Comparison of ENCODE assay signal across 17 cellular contexts in genomic region chr9:38214441-38214840, GRCh38.
DNase-seq lines count a peak whose midpoint lies in the region; ATAC-seq and TF ChIP-seq lines count a peak whose summit lies in the region.
"Had no signal": no experiment of that assay in that cellular context is flagged by ENCODE, and none has a peak within 500 bp of the region (broad histone marks: within the 10 kb centered on the region; RNA-seq: fewer than 3 reads in every experiment).

No MANE protein-coding gene starts in this region.

- no peak overlapping the region for H3K27ac ChIP-seq in BLaER1
- H3K27ac ChIP-seq in GM23338 (ENCODE audit: low read depth) = no peak overlapping the region
- no peak overlapping the region for H3K27ac ChIP-seq in iPS DF 6.9 (ENCODE audit: low read length)

- H3K9me3 ChIP-seq in BLaER1 (peaks cover 4% of the 10 kb centered on the region; the same call in 1 of the 2 replicates), iPS DF 6.9 (ENCODE audit: control insufficient read depth, insufficient read depth, low read length) (no peaks in the 10 kb centered on the region)
- H3K9me3 ChIP-seq: HAP-1 had no signal

- H3K9ac ChIP-seq in BLaER1 = no peak overlapping the region

- ATAC-seq in GM23338 = peak; percentile 97
- no peak for ATAC-seq in HG03354 (IDR thresholded peaks at IDR 0.05; ENCODE audit: poor library complexity, severe bottlenecking, unreplicated experiment)
- ATAC-seq: Panc1 had no signal

- H3K4me2 ChIP-seq in BLaER1 = peak overlapping the region; percentile 51
- no peak overlapping the region for H3K4me2 ChIP-seq in GM23338

- H3F3A ChIP-seq in GM23338 (replicated peaks; ENCODE audit: low read depth) = no peaks in the 10 kb centered on the region; the same call in 1 of the 2 replicates

- no peaks in the 10 kb centered on the region for H3K9me2 ChIP-seq in GM23338 (ENCODE audit: insufficient read depth)

- no peak overlapping the region for H3K27ac Mint-ChIP-seq in GM23338

- peak overlapping the region; percentile 19; the same call in 2 of the 3 replicates for H3K4me3 Mint-ChIP-seq in GM23338

- no peaks in the 10 kb centered on the region for H3K79me2 ChIP-seq in GM23338 (replicated peaks; ENCODE audit: insufficient read depth)

- H3K27me3 ChIP-seq in BLaER1 = no peaks in the 10 kb centered on the region
- H3K27me3 ChIP-seq in GM23338 (ENCODE audit: insufficient read depth) = peaks cover 99% of the 10 kb centered on the region
- H3K27me3 ChIP-seq in iPS DF 6.9 (ENCODE audit: control insufficient read depth, insufficient read depth, low read length) = peaks cover 68% of the 10 kb centered on the region

- no CpG with 5 or more reads among the region's 3 CpGs for WGBS in iPS DF 6.9 (ENCODE audit: insufficient coverage, insufficient read length)

- no peaks in the 10 kb centered on the region for H4K20me1 ChIP-seq in BLaER1
- H4K20me1 ChIP-seq in GM23338 (replicated peaks; ENCODE audit: insufficient read depth) = peaks cover 26% of the 10 kb centered on the region

- H2AFZ ChIP-seq in GM23338 = no peak overlapping the region

- H3K36me3 Mint-ChIP-seq in GM23338 (ENCODE audit: low read depth) = no peaks in the 10 kb centered on the region

- H3K4me1 ChIP-seq in BLaER1 (peaks cover 21% of the 10 kb centered on the region), GM23338 (ENCODE audit: insufficient read depth) (peaks cover 12% of the 10 kb centered on the region), iPS DF 6.9 (ENCODE audit: control insufficient read depth, insufficient read depth, low read length) (no peaks in the 10 kb centered on the region)

- no peak for TF ChIP-seq CTCF in GM23338 (conservative IDR thresholded peaks at IDR 0.05; ENCODE audit: low read depth in 2 of 2)

- peaks cover 23% of the 10 kb centered on the region for H3K4me1 Mint-ChIP-seq in GM23338

- peaks cover 2% of the 10 kb centered on the region; the same call in 1 of the 3 replicates for H3K9me3 Mint-ChIP-seq in GM23338

- no peaks in the 10 kb centered on the region for H3K36me3 ChIP-seq in BLaER1
- H3K36me3 ChIP-seq in GM23338 (ENCODE audit: insufficient read depth) = no peaks in the 10 kb centered on the region
- no peaks in the 10 kb centered on the region for H3K36me3 ChIP-seq in iPS DF 6.9 (ENCODE audit: control insufficient read depth, insufficient read depth, low read length)
- H3K36me3 ChIP-seq: HAP-1 had no signal

- peaks cover 96% of the 10 kb centered on the region for H3K27me3 Mint-ChIP-seq in GM23338 (ENCODE audit: insufficient read depth, low read depth, poor library complexity)

- H3K4me3 ChIP-seq in BLaER1 (no peak overlapping the region), GM23338 (no peak overlapping the region), iPS DF 6.9 (ENCODE audit: low read length) (no peak overlapping the region)
- H3K4me3 ChIP-seq: HAP-1 had no signal

- peak; percentile 94 for DNase-seq in GM23338 (ENCODE audit: low spot score)
- DNase-seq in ecto neural progenitor cell (ENCODE audit: low spot score) = peak; percentile 43
- DNase-seq in iPS DF 6.9 (ENCODE audit: low read depth, low spot score) = peak; percentile 66
- DNase-seq in stimulated activated CD4-positive, alpha-beta T cell treated with anti-CD3 and anti-CD28 coated beads, Interleukin-1b, Interleukin-23, amount 100 ng/mL, for 48 hours = no peak
- no peak for DNase-seq in NCI-H774 (lab: John Stamatoyannopoulos, UW)
- no peak for DNase-seq in NCI-H1694 treated with DMSO at 0.1 percent for 48 hours (lab: John Stamatoyannopoulos, UW)
- DNase-seq: DMS79, KBM-7, MM.1S, NCI-H1048, NCI-H1417 treated with DMSO at 0.1 percent for 48 hours, NCI-H187 treated with DMSO at 0.1 percent for 48 hours, NCI-H748 treated with DMSO at 0.1 percent for 48 hours had no signal

TF ChIP-seq in GM23338, 12 proteins besides CTCF, POLR2A, EP300 and RAD21 (continues in another document):
- TF ChIP-seq EZH2 (IDR thresholded peaks at IDR 0.05; ENCODE audit: low read depth, unreplicated experiment) (no peak), STAT1 (IDR thresholded peaks at IDR 0.05; ENCODE audit: unreplicated experiment) (no peak), NANOG (IDR thresholded peaks at IDR 0.05; ENCODE audit: borderline replicate concordance) (peak; percentile 99), CREB1 (CRISPR knock-in tag; IDR thresholded peaks at IDR 0.05; ENCODE audit: low read depth) (peak; percentile 45; the same call in 1 of the 2 replicates), POLR2AphosphoS5 (IDR thresholded peaks at IDR 0.05; ENCODE audit: low read depth) (peak; percentile 86), ZNF331 (CRISPR knock-in tag; IDR thresholded peaks at IDR 0.05; ENCODE audit: low read depth) (no peak), ZNF114 (CRISPR knock-in tag; IDR thresholded peaks at IDR 0.05) (no peak)
- TF ChIP-seq, protein P1, sequence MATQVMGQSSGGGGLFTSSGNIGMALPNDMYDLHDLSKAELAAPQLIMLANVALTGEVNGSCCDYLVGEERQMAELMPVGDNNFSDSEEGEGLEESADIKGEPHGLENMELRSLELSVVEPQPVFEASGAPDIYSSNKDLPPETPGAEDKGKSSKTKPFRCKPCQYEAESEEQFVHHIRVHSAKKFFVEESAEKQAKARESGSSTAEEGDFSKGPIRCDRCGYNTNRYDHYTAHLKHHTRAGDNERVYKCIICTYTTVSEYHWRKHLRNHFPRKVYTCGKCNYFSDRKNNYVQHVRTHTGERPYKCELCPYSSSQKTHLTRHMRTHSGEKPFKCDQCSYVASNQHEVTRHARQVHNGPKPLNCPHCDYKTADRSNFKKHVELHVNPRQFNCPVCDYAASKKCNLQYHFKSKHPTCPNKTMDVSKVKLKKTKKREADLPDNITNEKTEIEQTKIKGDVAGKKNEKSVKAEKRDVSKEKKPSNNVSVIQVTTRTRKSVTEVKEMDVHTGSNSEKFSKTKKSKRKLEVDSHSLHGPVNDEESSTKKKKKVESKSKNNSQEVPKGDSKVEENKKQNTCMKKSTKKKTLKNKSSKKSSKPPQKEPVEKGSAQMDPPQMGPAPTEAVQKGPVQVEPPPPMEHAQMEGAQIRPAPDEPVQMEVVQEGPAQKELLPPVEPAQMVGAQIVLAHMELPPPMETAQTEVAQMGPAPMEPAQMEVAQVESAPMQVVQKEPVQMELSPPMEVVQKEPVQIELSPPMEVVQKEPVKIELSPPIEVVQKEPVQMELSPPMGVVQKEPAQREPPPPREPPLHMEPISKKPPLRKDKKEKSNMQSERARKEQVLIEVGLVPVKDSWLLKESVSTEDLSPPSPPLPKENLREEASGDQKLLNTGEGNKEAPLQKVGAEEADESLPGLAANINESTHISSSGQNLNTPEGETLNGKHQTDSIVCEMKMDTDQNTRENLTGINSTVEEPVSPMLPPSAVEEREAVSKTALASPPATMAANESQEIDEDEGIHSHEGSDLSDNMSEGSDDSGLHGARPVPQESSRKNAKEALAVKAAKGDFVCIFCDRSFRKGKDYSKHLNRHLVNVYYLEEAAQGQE (IDR thresholded peaks at IDR 0.05; ENCODE audit: unreplicated experiment) = no peak

Comparison
In these comparisons a context has a peak if more than half of its experiments do, and no peak if none do; other contexts are left out.
1. DNase-seq: peak in GM23338 (single experiment), ecto neural progenitor cell (single experiment) and iPS DF 6.9 (single experiment); none in stimulated activated CD4-positive, alpha-beta T cell treated with anti-CD3 and anti-CD28 coated beads, Interleukin-1b, Interleukin-23, amount 100 ng/mL, for 48 hours (single experiment), NCI-H774 (single experiment) and NCI-H1694 treated with DMSO at 0.1 percent for 48 hours (single experiment).